ENCODE assay signal across 1 cellular context in the genomic region with DNA sequence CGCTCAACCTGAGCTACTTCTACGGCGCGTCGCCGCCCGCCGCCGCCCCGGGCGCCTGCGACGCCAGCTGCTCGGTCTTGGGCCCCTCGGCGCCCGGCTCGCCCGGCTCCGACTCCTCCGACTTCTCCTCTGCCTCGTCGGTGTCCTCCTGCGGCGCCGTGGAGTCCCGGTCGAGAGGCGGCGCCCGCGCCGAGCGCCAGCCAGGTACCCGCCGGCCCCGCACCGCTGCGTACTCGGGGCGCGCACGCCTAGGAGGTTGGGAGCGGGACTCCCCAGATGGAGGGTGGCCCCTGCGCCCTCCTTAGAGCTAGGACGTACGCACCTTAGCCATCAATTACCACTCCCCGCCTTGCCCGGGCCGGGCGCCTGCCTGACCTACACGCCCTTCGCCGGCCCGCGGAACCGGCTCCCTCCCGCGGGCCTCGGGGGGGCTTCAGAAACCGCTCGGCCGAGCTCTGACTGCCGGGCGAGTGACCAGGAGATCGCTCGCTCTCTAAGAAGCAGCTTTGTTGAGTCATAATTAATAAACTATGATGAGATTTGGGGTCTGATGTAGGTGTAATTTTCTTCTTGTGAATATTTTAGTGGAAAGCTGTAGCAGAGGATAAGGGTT.
TF ChIP-seq lines count a peak whose summit lies in the region.

No MANE protein-coding gene starts in this region.

TF ChIP-seq in HepG2, 621 proteins besides CTCF, POLR2A, EP300 and RAD21 (continued from another document and continues in another):
- TF ChIP-seq ATF6 (CRISPR knock-in tag; conservative IDR thresholded peaks at IDR 0.05) = no peak
- TF ChIP-seq RELA (CRISPR knock-in tag; IDR thresholded peaks at IDR 0.05) = no peak
- TF ChIP-seq ZNF563 (CRISPR knock-in tag; IDR thresholded peaks at IDR 0.05) = no peak; the same call in 1 of the 2 replicates
- TF ChIP-seq FOSL1 (CRISPR knock-in tag; IDR thresholded peaks at IDR 0.05; ENCODE audit: borderline replicate concordance) = no peak
- no peak for TF ChIP-seq TEAD3 (CRISPR knock-in tag; optimal IDR thresholded peaks at IDR 0.05; ENCODE audit: borderline replicate concordance)
- no peak for TF ChIP-seq ZNF543 (CRISPR knock-in tag; IDR thresholded peaks at IDR 0.05)
- TF ChIP-seq ZNF138 (CRISPR knock-in tag; IDR thresholded peaks at IDR 0.05; ENCODE audit: low read depth) = no peak; the same call in 1 of the 2 replicates
- TF ChIP-seq ZNF790 (CRISPR knock-in tag; IDR thresholded peaks at IDR 0.05; ENCODE audit: borderline replicate concordance) = peak; percentile 90; the same call in 1 of the 2 replicates
- TF ChIP-seq MTF1 (CRISPR knock-in tag; IDR thresholded peaks at IDR 0.05) = 0 out of 2 replicates have a peak, but pooled peaks have one; percentile 8
- no peak for TF ChIP-seq BHLHE40 (IDR thresholded peaks at IDR 0.05; ENCODE audit: low read length)
- no peak for TF ChIP-seq ATF3 (CRISPR knock-in tag; IDR thresholded peaks at IDR 0.05)
- TF ChIP-seq, protein P1, sequence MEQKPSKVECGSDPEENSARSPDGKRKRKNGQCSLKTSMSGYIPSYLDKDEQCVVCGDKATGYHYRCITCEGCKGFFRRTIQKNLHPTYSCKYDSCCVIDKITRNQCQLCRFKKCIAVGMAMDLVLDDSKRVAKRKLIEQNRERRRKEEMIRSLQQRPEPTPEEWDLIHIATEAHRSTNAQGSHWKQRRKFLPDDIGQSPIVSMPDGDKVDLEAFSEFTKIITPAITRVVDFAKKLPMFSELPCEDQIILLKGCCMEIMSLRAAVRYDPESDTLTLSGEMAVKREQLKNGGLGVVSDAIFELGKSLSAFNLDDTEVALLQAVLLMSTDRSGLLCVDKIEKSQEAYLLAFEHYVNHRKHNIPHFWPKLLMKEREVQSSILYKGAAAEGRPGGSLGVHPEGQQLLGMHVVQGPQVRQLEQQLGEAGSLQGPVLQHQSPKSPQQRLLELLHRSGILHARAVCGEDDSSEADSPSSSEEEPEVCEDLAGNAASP (CRISPR knock-in tag; IDR thresholded peaks at IDR 0.05; ENCODE audit: borderline replicate concordance) = no peak
- TF ChIP-seq, protein P2, sequence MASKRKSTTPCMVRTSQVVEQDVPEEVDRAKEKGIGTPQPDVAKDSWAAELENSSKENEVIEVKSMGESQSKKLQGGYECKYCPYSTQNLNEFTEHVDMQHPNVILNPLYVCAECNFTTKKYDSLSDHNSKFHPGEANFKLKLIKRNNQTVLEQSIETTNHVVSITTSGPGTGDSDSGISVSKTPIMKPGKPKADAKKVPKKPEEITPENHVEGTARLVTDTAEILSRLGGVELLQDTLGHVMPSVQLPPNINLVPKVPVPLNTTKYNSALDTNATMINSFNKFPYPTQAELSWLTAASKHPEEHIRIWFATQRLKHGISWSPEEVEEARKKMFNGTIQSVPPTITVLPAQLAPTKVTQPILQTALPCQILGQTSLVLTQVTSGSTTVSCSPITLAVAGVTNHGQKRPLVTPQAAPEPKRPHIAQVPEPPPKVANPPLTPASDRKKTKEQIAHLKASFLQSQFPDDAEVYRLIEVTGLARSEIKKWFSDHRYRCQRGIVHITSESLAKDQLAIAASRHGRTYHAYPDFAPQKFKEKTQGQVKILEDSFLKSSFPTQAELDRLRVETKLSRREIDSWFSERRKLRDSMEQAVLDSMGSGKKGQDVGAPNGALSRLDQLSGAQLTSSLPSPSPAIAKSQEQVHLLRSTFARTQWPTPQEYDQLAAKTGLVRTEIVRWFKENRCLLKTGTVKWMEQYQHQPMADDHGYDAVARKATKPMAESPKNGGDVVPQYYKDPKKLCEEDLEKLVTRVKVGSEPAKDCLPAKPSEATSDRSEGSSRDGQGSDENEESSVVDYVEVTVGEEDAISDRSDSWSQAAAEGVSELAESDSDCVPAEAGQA (IDR thresholded peaks at IDR 0.05; ENCODE audit: low read depth) = no peak
- TF ChIP-seq, protein P2 (CRISPR knock-in tag; IDR thresholded peaks at IDR 0.05; ENCODE audit: borderline replicate concordance) = 0 out of 2 replicates have a peak, but pooled peaks have one; percentile 14
- no peak for TF ChIP-seq HNF1A (IDR thresholded peaks at IDR 0.05; ENCODE audit: low read depth)
- no peak for TF ChIP-seq HNF1A (CRISPR knock-in tag; IDR thresholded peaks at IDR 0.05; ENCODE audit: borderline replicate concordance)
- TF ChIP-seq PRDM4 (CRISPR knock-in tag; IDR thresholded peaks at IDR 0.05; ENCODE audit: borderline replicate concordance) = no peak
- TF ChIP-seq, protein P3, sequence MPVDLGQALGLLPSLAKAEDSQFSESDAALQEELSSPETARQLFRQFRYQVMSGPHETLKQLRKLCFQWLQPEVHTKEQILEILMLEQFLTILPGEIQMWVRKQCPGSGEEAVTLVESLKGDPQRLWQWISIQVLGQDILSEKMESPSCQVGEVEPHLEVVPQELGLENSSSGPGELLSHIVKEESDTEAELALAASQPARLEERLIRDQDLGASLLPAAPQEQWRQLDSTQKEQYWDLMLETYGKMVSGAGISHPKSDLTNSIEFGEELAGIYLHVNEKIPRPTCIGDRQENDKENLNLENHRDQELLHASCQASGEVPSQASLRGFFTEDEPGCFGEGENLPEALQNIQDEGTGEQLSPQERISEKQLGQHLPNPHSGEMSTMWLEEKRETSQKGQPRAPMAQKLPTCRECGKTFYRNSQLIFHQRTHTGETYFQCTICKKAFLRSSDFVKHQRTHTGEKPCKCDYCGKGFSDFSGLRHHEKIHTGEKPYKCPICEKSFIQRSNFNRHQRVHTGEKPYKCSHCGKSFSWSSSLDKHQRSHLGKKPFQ (CRISPR knock-in tag; IDR thresholded peaks at IDR 0.05; ENCODE audit: insufficient replicate concordance) = peak; percentile 13
- peak; percentile 23 for TF ChIP-seq RBM22 (optimal IDR thresholded peaks at IDR 0.05; ENCODE audit: low read length)
- no peak for TF ChIP-seq ZFP90 (CRISPR knock-in tag; IDR thresholded peaks at IDR 0.05; ENCODE audit: borderline replicate concordance)
- TF ChIP-seq POGZ (CRISPR knock-in tag; IDR thresholded peaks at IDR 0.05) = no peak
- no peak for TF ChIP-seq USF2 (IDR thresholded peaks at IDR 0.05; ENCODE audit: low read depth, low read length)
- TF ChIP-seq USF2 (CRISPR knock-in tag; IDR thresholded peaks at IDR 0.05; ENCODE audit: borderline replicate concordance) = no peak
- no peak for TF ChIP-seq SP2 (CRISPR knock-in tag; IDR thresholded peaks at IDR 0.05)
- no peak for TF ChIP-seq SRSF9 (IDR thresholded peaks at IDR 0.05; ENCODE audit: borderline replicate concordance, insufficient read depth, low read depth, low read length, poor library complexity, severe bottlenecking)
